In genomic region chr2:235543851-235544686, GRCh38 we compare ENCODE assay signal across 26 cellular contexts. TPM values are rescaled to one million over a fixed set of nuclear protein-coding genes. Genes with fewer than 3 reads are reported as not detected.
DNase-seq lines count a peak whose midpoint lies in the region; ATAC-seq and TF ChIP-seq lines count a peak whose summit lies in the region.
"Had no signal": no experiment of that assay in that cellular context is flagged by ENCODE, and none has a peak within 500 bp of the region (broad histone marks: within the 10 kb centered on the region; RNA-seq: fewer than 3 reads in every experiment).

No MANE protein-coding gene starts in this region.

- peaks cover 23% of the 10 kb centered on the region for H3K4me1 ChIP-seq in Caco-2
- peaks cover 0 to 32% (median 2%) of the 10 kb centered on the region in 4 donors for H3K4me1 ChIP-seq in Peyer's patch
- H3K4me1 ChIP-seq in mucosa of rectum (ENCODE audit: control insufficient read depth in 2 of 2, insufficient read depth in 2 of 2, low read length in 2 of 2), result peaks cover 30 to 32% of the 10 kb centered on the region in 2 donors
- peaks cover 16 to 61% (median 39%) of the 10 kb centered on the region in 4 donors for H3K4me1 ChIP-seq in stomach
- H3K4me1 ChIP-seq in left ventricle myocardium inferior, result peaks cover 21% of the 10 kb centered on the region

- ATAC-seq in HG02588 (IDR thresholded peaks at IDR 0.05; ENCODE audit: unreplicated experiment) (no peak), T-cell (replicated peaks in 1 of 4) (no peak)
- ATAC-seq: GM12878; left lung; naive thymus-derived CD8-positive, alpha-beta T cell; stimulated activated naive B cell treated with anti-CD40 and anti-IgM and Interleukin-4, amounts not matched to agents 10 μg/mL and 1 μg/mL and 100 μg/mL, for 72 hours had no signal

- peak overlapping the region in 1 of 2 donors; percentile 47 for H3K9ac ChIP-seq in mucosa of rectum (ENCODE audit: low read depth in 1 of 2, low read length in 2 of 2)

- POLR2A ChIA-PET in Caco-2 (lab: Charles Lee), result no interaction called here
- POLR2A ChIA-PET in T-cell (lab: Charles Lee), result no interaction called here

- BruUV-seq in Caco-2 (replicated peaks; lab: Mats Ljungman, UMichigan), result no TSS peak

- intact Hi-C loops in Caco-2 (cut with micrococcal nuclease; ENCODE audit: unreplicated experiment) (no loop called here), stomach (cut with DNase I; ENCODE audit: low total_unique reads) (no loop called here), left ventricle myocardium inferior (cut with micrococcal nuclease) (no loop called here)

- H3K4me1 Mint-ChIP-seq in Caco-2 (ENCODE audit: low read depth, unreplicated experiment) (peaks cover 14% of the 10 kb centered on the region), T-cell (no peaks in the 10 kb centered on the region)
- H3K4me1 Mint-ChIP-seq: activated CD4-positive, alpha-beta T cell treated with anti-CD3 and anti-CD28 coated beads, Interleukin-2, amount 10 ng/mL, durations not matched to agents 24 days and 14 days; B cell; naive thymus-derived CD8-positive, alpha-beta T cell; stimulated activated naive B cell treated with anti-CD40 and anti-IgM and Interleukin-4, amounts not matched to agents 10 μg/mL and 1 μg/mL and 100 μg/mL, for 72 hours had no signal

- H3K4me3 Mint-ChIP-seq in Caco-2 (ENCODE audit: unreplicated experiment), result peak overlapping the region; percentile 2
- no peak overlapping the region for H3K4me3 Mint-ChIP-seq in T-cell
- H3K4me3 Mint-ChIP-seq: activated CD4-positive, alpha-beta T cell treated with anti-CD3 and anti-CD28 coated beads, Interleukin-2, amount 10 ng/mL, durations not matched to agents 24 days and 14 days; B cell; dendritic cell treated with granulocyte-macrophage colony-stimulating factor and Interleukin-4, amounts not matched to agents 40 ng/mL and 50 ng/mL, for 4 days; naive thymus-derived CD8-positive, alpha-beta T cell; stimulated activated naive B cell treated with anti-CD40 and anti-IgM and Interleukin-4, amounts not matched to agents 10 μg/mL and 1 μg/mL and 100 μg/mL, for 72 hours had no signal

- H3K9me3 ChIP-seq in Caco-2 (no peaks in the 10 kb centered on the region), Peyer's patch (no peaks in the 10 kb centered on the region), mucosa of rectum (ENCODE audit: control insufficient read depth in 2 of 2, low read length in 2 of 2) (no peaks in the 10 kb centered on the region), stomach (no peaks in the 10 kb centered on the region), left ventricle myocardium inferior (replicated peaks) (no peaks in the 10 kb centered on the region)
- H3K9me3 ChIP-seq: left lung had no signal

- 77 to 90% (median 85%) methylated on average over 15 to 25 of the region's 25 CpGs for WGBS in stomach, 5 donors

- DNase-seq in Caco-2 (no peak), Peyer's patch (peak in 2 of 3 donors; percentile 17 to 26), stomach (no peak), T-cell (no peak), left ventricle myocardium inferior (no peak)
- DNase-seq: activated CD4-positive, alpha-beta T cell treated with anti-CD3 and anti-CD28 coated beads, Interleukin-2, amount 10 ng/mL, durations not matched to agents 24 days and 14 days; activated gamma-delta T cell; activated T-cell treated with anti-CD3 and anti-CD28 coated beads, Interleukin-2, amount 50 U/mL, for 1 hour; DMS153; erythroblast; glutamatergic neuron; Kasumi-1; MV-4-11; NCI-H146; NCI-H345; SHP77 treated with DMSO at 0.1 percent for 48 hours; stimulated activated naive B cell treated with anti-CD40 and anti-IgM and Interleukin-4, amounts not matched to agents 10 μg/mL and 1 μg/mL and 100 μg/mL, for 72 hours; T-helper 9 cell; WERI-Rb-1 had no signal

- H3K36me3 Mint-ChIP-seq in Caco-2 (ENCODE audit: insufficient read depth, unreplicated experiment) (no peaks in the 10 kb centered on the region), T-cell (no peaks in the 10 kb centered on the region)
- H3K36me3 Mint-ChIP-seq: naive thymus-derived CD8-positive, alpha-beta T cell; stimulated activated naive B cell treated with anti-CD40 and anti-IgM and Interleukin-4, amounts not matched to agents 10 μg/mL and 1 μg/mL and 100 μg/mL, for 72 hours had no signal

- H3K27ac ChIP-seq in Peyer's patch (peak overlapping the region in 1 of 4 donors; percentile 75), mucosa of rectum (ENCODE audit: low read depth in 2 of 2, low read length in 2 of 2) (peak overlapping the region; percentile 75 to 80), stomach (peak overlapping the region; percentile 50 to 84 (median 74)), left ventricle myocardium inferior (replicated peaks) (no peak overlapping the region)
- H3K27ac ChIP-seq: left lung, WERI-Rb-1 had no signal

- H3K36me3 ChIP-seq in Caco-2 (ENCODE audit: control insufficient read depth, insufficient read depth, low read length) (no peaks in the 10 kb centered on the region), Peyer's patch (no peaks in the 10 kb centered on the region), mucosa of rectum (ENCODE audit: control insufficient read depth in 2 of 2, insufficient read depth in 2 of 2, low read length in 2 of 2) (no peaks in the 10 kb centered on the region), stomach (no peaks in the 10 kb centered on the region), left ventricle myocardium inferior (no peaks in the 10 kb centered on the region)
- H3K36me3 ChIP-seq: left lung, WERI-Rb-1 had no signal

- TF ChIP-seq CTCF in Caco-2 (IDR thresholded peaks at IDR 0.05; ENCODE audit: insufficient read depth in 1 of 2, low read depth in 1 of 2, low read length in 1 of 2, severe bottlenecking in 1 of 2, unreplicated experiment in 1 of 2) (no peak), Peyer's patch (IDR thresholded peaks at IDR 0.05) (no peak), stomach (IDR thresholded peaks at IDR 0.05) (no peak), left ventricle myocardium inferior (IDR thresholded peaks at IDR 0.05; ENCODE audit: borderline replicate concordance) (no peak)

- no peak for TF ChIP-seq POLR2A in Peyer's patch (IDR thresholded peaks at IDR 0.05)
- TF ChIP-seq POLR2A in stomach (IDR thresholded peaks at IDR 0.05), result no peak

- H3K4me3 ChIP-seq in Caco-2 (ENCODE audit: low read depth, low read length) (no peak overlapping the region), Peyer's patch (no peak overlapping the region), mucosa of rectum (ENCODE audit: low read length in 2 of 2) (no peak overlapping the region), stomach (no peak overlapping the region), left ventricle myocardium inferior (no peak overlapping the region)
- H3K4me3 ChIP-seq: GM12878, left lung had no signal

- CTCF ChIA-PET in Caco-2 (lab: Charles Lee) (no interaction called here), T-cell (lab: Charles Lee) (no interaction called here)

- H3K27me3 Mint-ChIP-seq in Caco-2 (ENCODE audit: insufficient read depth, unreplicated experiment) (no peaks in the 10 kb centered on the region), T-cell (no peaks in the 10 kb centered on the region)
- H3K27me3 Mint-ChIP-seq: activated CD4-positive, alpha-beta T cell treated with anti-CD3 and anti-CD28 coated beads, Interleukin-2, amount 10 ng/mL, durations not matched to agents 24 days and 14 days had no signal

- H3K27ac Mint-ChIP-seq in Caco-2 (ENCODE audit: unreplicated experiment), result peak overlapping the region; percentile 39
- H3K27ac Mint-ChIP-seq in T-cell, result no peak overlapping the region
- H3K27ac Mint-ChIP-seq: activated CD4-positive, alpha-beta T cell treated with anti-CD3 and anti-CD28 coated beads, Interleukin-2, amount 10 ng/mL, durations not matched to agents 24 days and 14 days; B cell; dendritic cell treated with granulocyte-macrophage colony-stimulating factor and Interleukin-4, amounts not matched to agents 40 ng/mL and 50 ng/mL, for 4 days; naive thymus-derived CD8-positive, alpha-beta T cell; stimulated activated naive B cell treated with anti-CD40 and anti-IgM and Interleukin-4, amounts not matched to agents 10 μg/mL and 1 μg/mL and 100 μg/mL, for 72 hours had no signal

- no peaks in the 10 kb centered on the region for H3K27me3 ChIP-seq in Caco-2 (replicated peaks; ENCODE audit: control insufficient read depth, insufficient read depth, low read length)
- no peaks in the 10 kb centered on the region for H3K27me3 ChIP-seq in Peyer's patch
- H3K27me3 ChIP-seq in mucosa of rectum (ENCODE audit: control insufficient read depth in 2 of 2, insufficient read depth in 2 of 2, low read length in 2 of 2), result no peaks in the 10 kb centered on the region
- H3K27me3 ChIP-seq in stomach, result no peaks in the 10 kb centered on the region
- no peaks in the 10 kb centered on the region for H3K27me3 ChIP-seq in left ventricle myocardium inferior (ENCODE audit: low read depth)
- H3K27me3 ChIP-seq: left lung had no signal

- H3K9me3 Mint-ChIP-seq in Caco-2 (ENCODE audit: unreplicated experiment), result no peaks in the 10 kb centered on the region
- H3K9me3 Mint-ChIP-seq in T-cell, result no peaks in the 10 kb centered on the region
- H3K9me3 Mint-ChIP-seq: activated CD4-positive, alpha-beta T cell treated with anti-CD3 and anti-CD28 coated beads, Interleukin-2, amount 10 ng/mL, durations not matched to agents 24 days and 14 days; dendritic cell treated with granulocyte-macrophage colony-stimulating factor and Interleukin-4, amounts not matched to agents 40 ng/mL and 50 ng/mL, for 4 days; stimulated activated naive B cell treated with anti-CD40 and anti-IgM and Interleukin-4, amounts not matched to agents 10 μg/mL and 1 μg/mL and 100 μg/mL, for 72 hours had no signal

- TF ChIP-seq EP300 in stomach (IDR thresholded peaks at IDR 0.05), result no peak

RNA-seq across cellular contexts. Expression of gene AGAP1, which starts 50.2 kb away (rescaled TPM):
- 39.5 and 41.7 TPM in 2 replicates for total RNA-seq in Caco-2 (2022)
- total RNA-seq in Peyer's patch, result 10 to 100 TPM; 55.7 to 79.1 (median 66.9) TPM
- total RNA-seq in stomach, result 100 to 1,000 TPM in 1 of 5 donors, 10 to 100 TPM in 4; 23.1 to 139 (median 57.1) TPM
- 1 to 10 TPM; 4.2 to 9.3 (median 8.6) TPM for polyA plus RNA-seq in stomach
- 10 to 100 TPM in 1 of 5 donors, 1 to 10 TPM in 4; 3.9 to 15.6 (median 5.2) TPM for total RNA-seq in T-cell
- 18.1 TPM for total RNA-seq in left ventricle myocardium inferior
- total RNA-seq: B cell had no signal

Comparison
In these comparisons a context has a peak if more than half of its experiments do, and no peak if none do; other contexts are left out.
1. DNase-seq: peak in Peyer's patch (2 of 3); none in Caco-2 (0 of 2), stomach (single experiment), T-cell (0 of 34) and left ventricle myocardium inferior (single experiment).